8 cellular contexts compared by ENCODE assay signal in the genomic region with DNA sequence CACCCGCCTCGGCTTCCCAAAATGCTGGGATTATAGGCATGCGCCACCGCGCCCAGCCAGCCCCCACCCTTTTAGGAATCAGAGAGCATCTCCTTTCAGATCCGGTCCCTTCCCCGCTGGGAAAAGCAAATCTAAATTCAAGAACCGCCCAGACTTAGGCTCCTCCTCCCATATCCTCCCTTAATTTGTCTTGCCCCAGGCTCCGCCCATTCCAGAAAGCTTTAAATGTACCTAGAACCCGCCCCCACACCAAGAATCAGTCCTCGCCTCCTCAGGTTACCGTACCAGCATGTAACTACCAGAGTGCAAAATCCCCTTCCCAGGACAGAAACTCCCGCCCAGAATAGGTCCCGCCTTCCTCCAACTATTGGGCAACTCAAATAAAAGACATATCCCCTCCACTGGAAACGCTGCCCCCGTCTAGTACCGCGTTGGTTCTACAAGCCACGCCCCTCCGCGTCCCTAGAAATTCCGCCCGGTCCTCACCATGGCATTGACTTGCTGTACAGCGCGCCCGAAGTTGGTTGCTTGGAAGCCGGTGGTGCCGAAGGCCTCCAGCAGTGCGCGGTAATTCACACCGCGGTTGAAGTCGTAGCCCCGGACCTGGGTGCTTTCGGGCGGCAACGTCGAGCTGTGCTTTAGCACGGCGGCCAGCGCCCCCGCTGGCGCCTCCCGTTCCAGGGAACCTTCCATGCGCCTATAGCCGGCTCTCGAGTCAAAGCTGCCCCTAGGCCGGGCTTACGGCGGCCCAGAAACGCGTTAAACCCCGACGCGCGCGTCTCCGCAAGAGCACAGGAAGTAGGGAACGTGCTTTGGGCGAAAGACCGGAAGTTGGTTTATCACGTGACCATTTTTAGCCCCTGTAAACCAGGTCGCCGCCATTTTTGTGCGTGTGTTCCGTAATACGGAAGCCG. TPM values are rescaled to one million over a fixed set of nuclear protein-coding genes. Genes with fewer than 3 reads are reported as not detected.
DNase-seq lines count a peak whose midpoint lies in the region; ATAC-seq and TF ChIP-seq lines count a peak whose summit lies in the region.

A gene (minus strand): TSS at position 807 of the 914 bp plus-strand sequence. CDS start 114 bp downstream, at position 693.

- H3K4me1 ChIP-seq in CD8-positive, alpha-beta T cell (ENCODE audit: insufficient read depth, low read length), result peaks cover 19% of the 10 kb centered on the region
- H3K4me1 ChIP-seq in effector memory CD4-positive, alpha-beta T cell (ENCODE audit: control insufficient read depth, insufficient read depth, low read length, poor library complexity, severe bottlenecking), result peaks cover 19% of the 10 kb centered on the region

- H3K9me3 Mint-ChIP-seq in CD8-positive, alpha-beta T cell, result no peaks in the 10 kb centered on the region

- H3K4me1 Mint-ChIP-seq in CD8-positive, alpha-beta T cell (ENCODE audit: low read depth), result peaks cover 29% of the 10 kb centered on the region

- peaks cover 17% of the 10 kb centered on the region for H3K36me3 ChIP-seq in CD8-positive, alpha-beta T cell (ENCODE audit: insufficient read depth, low read length)
- H3K36me3 ChIP-seq in effector memory CD4-positive, alpha-beta T cell (ENCODE audit: control insufficient read depth, insufficient read depth, low read length), result peaks cover 33% of the 10 kb centered on the region

- peak within 1 kb of the TSS; percentile 82 for H3K27ac ChIP-seq in CD8-positive, alpha-beta T cell (ENCODE audit: low read depth, low read length)
- H3K27ac ChIP-seq in effector memory CD4-positive, alpha-beta T cell (ENCODE audit: insufficient read depth, low read length, poor library complexity, severe bottlenecking), result peak within 1 kb of the TSS; percentile 98

- ATAC-seq in CD8-positive, alpha-beta T cell, result peak; percentile 74
- peak; percentile 61 for ATAC-seq in GM19467 (IDR thresholded peaks at IDR 0.05; ENCODE audit: unreplicated experiment)

- intact Hi-C loops in CD8-positive, alpha-beta T cell (cut with DNase I, micrococcal nuclease), result loop anchor here (1.0 to 5.0 kb wide), 9 partner anchors 12 to 111 kb away; a partner anchor contains a TSS

- H3K27me3 ChIP-seq in CD8-positive, alpha-beta T cell (ENCODE audit: insufficient read depth, low read length), result no peaks in the 10 kb centered on the region
- H3K27me3 ChIP-seq in effector memory CD4-positive, alpha-beta T cell (replicated peaks; ENCODE audit: control insufficient read depth, insufficient read depth, low read length, poor library complexity, severe bottlenecking), result no peaks in the 10 kb centered on the region

- peak; percentile 81 to 94 (median 86) for DNase-seq in CD8-positive, alpha-beta T cell
- peak; percentile 88 for DNase-seq in HS-5 (ENCODE audit: low read depth)
- DNase-seq in NK-92 treated with Interleukin-12 subunit alpha and Interleukin-12 subunit beta, amount 100 ng/mL, for 24 hours (lab: John Stamatoyannopoulos, UW), result peak; percentile 86
- DNase-seq in activated CD8-positive, alpha-beta memory T cell treated with anti-CD3 and anti-CD28 coated beads for 24 hours, result peak; percentile 93
- DNase-seq in effector memory CD4-positive, alpha-beta T cell, result peak; percentile 82 to 91 (median 88)
- peak; percentile 98 for DNase-seq in lung microvascular endothelial cell (ENCODE audit: low read depth in 2 of 2)
- DNase-seq in stimulated activated CD4-positive, alpha-beta T cell treated with anti-CD3 and anti-CD28 coated beads, TNF-alpha, amount 100 ng/mL, for 48 hours (ENCODE audit: low read depth in 3 of 3), result peak; percentile 81 to 90 (median 87)

- no peaks in the 10 kb centered on the region for H3K27me3 Mint-ChIP-seq in CD8-positive, alpha-beta T cell (ENCODE audit: low read depth)

- peak within 1 kb of the TSS; percentile 92 for H3K27ac Mint-ChIP-seq in CD8-positive, alpha-beta T cell

- TF ChIP-seq CTCF in CD8-positive, alpha-beta T cell (IDR thresholded peaks at IDR 0.05), result no peak

- peak within 1 kb of the TSS; percentile 96 for H3K4me3 Mint-ChIP-seq in CD8-positive, alpha-beta T cell

- H3K4me3 ChIP-seq in CD8-positive, alpha-beta T cell (ENCODE audit: low read depth, low read length), result peak within 1 kb of the TSS; percentile 83
- peak within 1 kb of the TSS; percentile 90 for H3K4me3 ChIP-seq in effector memory CD4-positive, alpha-beta T cell (ENCODE audit: insufficient read depth, low read depth, low read length, poor library complexity, severe bottlenecking)

- CTCF ChIA-PET in CD8-positive, alpha-beta T cell (lab: Charles Lee), result interaction anchor here (0.8 to 3.3 kb wide), 4 partner anchors 9 to 115 kb away, joined by 3 to 22 read pairs (median 3); a partner anchor contains a TSS

- no peaks in the 10 kb centered on the region for H3K9me3 ChIP-seq in CD8-positive, alpha-beta T cell (ENCODE audit: low read length)
- no peaks in the 10 kb centered on the region for H3K9me3 ChIP-seq in effector memory CD4-positive, alpha-beta T cell (ENCODE audit: control insufficient read depth, low read length)

- peaks cover 38% of the 10 kb centered on the region for H3K36me3 Mint-ChIP-seq in CD8-positive, alpha-beta T cell

- POLR2A ChIA-PET in CD8-positive, alpha-beta T cell (lab: Charles Lee), result interaction anchor here (0.6 to 4.6 kb wide), 10 partner anchors 8 to 130 kb away, joined by 3 to 22 read pairs (median 4); a partner anchor contains a TSS

RNA-seq across cellular contexts. Expression of the gene that starts here (rescaled TPM):
- 100 to 1,000 TPM in 1 of 2 experiments, 10 to 100 TPM in 1; 98.7 to 100 TPM for total RNA-seq in CD8-positive, alpha-beta T cell
- total RNA-seq in lung microvascular endothelial cell, result 40.8 and 41.1 TPM in 2 replicates

Comparison
In these comparisons a context has a peak if more than half of its experiments do, and no peak if none do; other contexts are left out.
1. Peak in every context shown above with its lines: DNase-seq, ATAC-seq, H3K4me3 ChIP-seq and H3K27ac ChIP-seq.